In genomic region chr16:740764-741505, GRCh38 we compare ENCODE assay signal across 1 cellular context.
TF ChIP-seq lines count a peak whose summit lies in the region.

TSS of gene CIAO3 (minus strand) at chr16:740997. CDS start at chr16:740985, 12 bp downstream.

TF ChIP-seq in K562, 482 proteins besides CTCF, POLR2A, EP300 and RAD21 (continued from another document and continues in another):
- TF ChIP-seq PBX2 (CRISPR knock-in tag; IDR thresholded peaks at IDR 0.05; ENCODE audit: low read depth) (no peak), PBX2 (tag; conservative IDR thresholded peaks at IDR 0.05; ENCODE audit: low read depth) (no peak), CSDE1 (IDR thresholded peaks at IDR 0.05) (no peak), TFAM (CRISPR knock-in tag; conservative IDR thresholded peaks at IDR 0.05) (no peak), HDAC2 (IDR thresholded peaks at IDR 0.05) (no peak), HNRNPLL (IDR thresholded peaks at IDR 0.05; ENCODE audit: low read depth, low read length, poor library complexity, severe bottlenecking) (no peak), NR1H2 (CRISPR knock-in tag; IDR thresholded peaks at IDR 0.05) (no peak), ZNF445 (CRISPR knock-in tag; IDR thresholded peaks at IDR 0.05; ENCODE audit: low read depth) (no peak), RNF2 (IDR thresholded peaks at IDR 0.05) (no peak), STAT6 (CRISPR knock-in tag; IDR thresholded peaks at IDR 0.05) (no peak), ZNF197 (CRISPR knock-in tag; IDR thresholded peaks at IDR 0.05; ENCODE audit: low read depth) (no peak), KLF13 (tag; IDR thresholded peaks at IDR 0.05; ENCODE audit: borderline replicate concordance, low read depth) (peak; percentile 99), POLR2AphosphoS5 (IDR thresholded peaks at IDR 0.05; ENCODE audit: control insufficient read depth, insufficient read depth, low read depth, low read length) (peak; percentile 61), EP400 (IDR thresholded peaks at IDR 0.05) (peak; percentile 71; the same call in 1 of the 2 replicates), ZNF146 (CRISPR knock-in tag; IDR thresholded peaks at IDR 0.05; ENCODE audit: unreplicated experiment) (no peak), CGGBP1 (CRISPR knock-in tag; IDR thresholded peaks at IDR 0.05) (peak; percentile 49; the same call in 1 of the 2 replicates), MXI1 (IDR thresholded peaks at IDR 0.05; ENCODE audit: low read depth, low read length) (no peak), ZNF280B (CRISPR knock-in tag; IDR thresholded peaks at IDR 0.05) (no peak), SRSF9 (IDR thresholded peaks at IDR 0.05; ENCODE audit: borderline replicate concordance, low read depth, low read length) (no peak), SMAD4 (CRISPR knock-in tag; conservative IDR thresholded peaks at IDR 0.05) (no peak), ZNF696 (CRISPR knock-in tag; conservative IDR thresholded peaks at IDR 0.05) (no peak), ZNF143 (CRISPR knock-in tag; IDR thresholded peaks at IDR 0.05) (peak; percentile 56), GABPB1 (CRISPR knock-in tag; IDR thresholded peaks at IDR 0.05) (peak; percentile 77; the same call in 1 of the 2 replicates), ZNF124 (CRISPR knock-in tag; IDR thresholded peaks at IDR 0.05) (no peak), ILK (tag; IDR thresholded peaks at IDR 0.05; ENCODE audit: borderline replicate concordance, low read depth) (no peak), ZNF717 (CRISPR knock-in tag; IDR thresholded peaks at IDR 0.05) (no peak), SNIP1 (IDR thresholded peaks at IDR 0.05; ENCODE audit: low read depth) (no peak), MXD1 (CRISPR knock-in tag; IDR thresholded peaks at IDR 0.05; ENCODE audit: borderline replicate concordance, poor library complexity, severe bottlenecking) (peak; percentile 65), HNRNPUL1 (IDR thresholded peaks at IDR 0.05; ENCODE audit: low read length) (no peak), POU5F1 (IDR thresholded peaks at IDR 0.05; ENCODE audit: borderline replicate concordance, low read depth, low read length, partially characterized antibody) (peak; percentile 97), ZNF79 (CRISPR knock-in tag; IDR thresholded peaks at IDR 0.05; ENCODE audit: low read depth) (no peak), CBFB (CRISPR knock-in tag; IDR thresholded peaks at IDR 0.05) (no peak), TBL1XR1 (IDR thresholded peaks at IDR 0.05; ENCODE audit: low read length in 2 of 2) (no peak; a peak in 1 of 4 replicates), ZNF133 (CRISPR knock-in tag; IDR thresholded peaks at IDR 0.05) (no peak), ADNP (tag; IDR thresholded peaks at IDR 0.05) (no peak), ZFX (CRISPR knock-in tag; IDR thresholded peaks at IDR 0.05) (peak; percentile 92), ZNF354B (CRISPR knock-in tag; IDR thresholded peaks at IDR 0.05) (no peak), KDM1A (IDR thresholded peaks at IDR 0.05) (no peak), ZNF212 (CRISPR knock-in tag; IDR thresholded peaks at IDR 0.05) (no peak), TAF15 (IDR thresholded peaks at IDR 0.05; ENCODE audit: low read depth, low read length) (no peak), SAFB2 (IDR thresholded peaks at IDR 0.05; ENCODE audit: borderline replicate concordance, low read depth, low read length, severe bottlenecking) (no peak), MCM7 (IDR thresholded peaks at IDR 0.05) (no peak), CC2D1A (IDR thresholded peaks at IDR 0.05) (no peak), ZHX1 (conservative IDR thresholded peaks at IDR 0.05; ENCODE audit: low read length) (no peak), HDAC1 (IDR thresholded peaks at IDR 0.05) (peak in 1 of 2 experiments; percentile 28; a peak in 1 of 4 replicates), MIER1 (IDR thresholded peaks at IDR 0.05; ENCODE audit: low read depth) (no peak), U2AF1 (optimal IDR thresholded peaks at IDR 0.05; ENCODE audit: low read depth, low read length) (peak; percentile 84), GABPB2 (CRISPR knock-in tag; conservative IDR thresholded peaks at IDR 0.05) (no peak), KLF1 (tag; IDR thresholded peaks at IDR 0.05) (no peak), HSF4 (CRISPR knock-in tag; IDR thresholded peaks at IDR 0.05; ENCODE audit: borderline replicate concordance) (no peak), ESRRB (CRISPR knock-in tag; IDR thresholded peaks at IDR 0.05; ENCODE audit: borderline replicate concordance) (no peak), GTF2B (IDR thresholded peaks at IDR 0.05; ENCODE audit: extremely low read depth, insufficient read length) (no peak), GMEB1 (CRISPR knock-in tag; IDR thresholded peaks at IDR 0.05) (peak; percentile 88), ZNF512 (tag; IDR thresholded peaks at IDR 0.05) (no peak), FOXM1 (IDR thresholded peaks at IDR 0.05; ENCODE audit: low read depth) (no peak), FOXM1 (CRISPR knock-in tag; IDR thresholded peaks at IDR 0.05; ENCODE audit: low read depth) (no peak), MEIS2 (IDR thresholded peaks at IDR 0.05; ENCODE audit: partially characterized antibody) (peak; percentile 81), ZSCAN32 (CRISPR knock-in tag; IDR thresholded peaks at IDR 0.05) (no peak), ZNF347 (CRISPR knock-in tag; IDR thresholded peaks at IDR 0.05; ENCODE audit: low read depth) (no peak), MEF2D (tag; conservative IDR thresholded peaks at IDR 0.05; ENCODE audit: low read depth) (no peak), SP2 (IDR thresholded peaks at IDR 0.05; ENCODE audit: extremely low read depth, low read depth, low read length, poor library complexity, severe bottlenecking) (no peak)
